11 cellular contexts compared by ENCODE assay signal in the genomic region with DNA sequence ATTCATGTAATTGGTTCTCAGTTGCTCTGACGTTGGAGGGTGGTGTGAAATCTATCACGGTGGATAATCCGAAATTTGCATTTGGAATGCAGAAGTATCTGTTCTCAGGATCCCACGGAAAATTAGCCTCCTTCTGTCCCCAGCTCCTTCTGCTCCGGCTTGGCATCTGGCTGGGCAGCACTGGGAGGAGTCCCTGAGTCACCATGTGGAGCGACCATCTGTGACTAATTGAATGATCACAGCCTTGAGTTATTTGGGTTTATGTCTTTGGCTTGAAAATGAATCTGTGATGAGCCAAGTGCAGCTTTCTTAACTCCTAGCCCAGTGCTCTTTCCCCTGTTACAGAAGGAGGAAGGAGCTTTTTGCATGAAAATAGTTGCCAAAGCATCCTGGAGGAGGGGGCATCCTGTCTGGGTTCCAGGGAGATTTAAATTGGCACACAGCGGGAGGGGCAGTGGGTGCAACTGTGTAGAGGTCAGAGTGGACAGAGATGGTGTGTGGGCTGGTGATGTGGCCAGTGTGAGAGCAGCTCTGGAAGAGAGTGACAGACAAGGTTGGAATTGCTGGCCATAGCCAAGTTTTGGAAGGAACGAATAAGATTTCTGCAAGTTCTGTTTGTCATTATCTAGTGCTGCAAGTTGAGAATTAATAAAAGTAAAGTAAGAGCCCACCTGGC.
DNase-seq lines count a peak whose midpoint lies in the region; ATAC-seq and TF ChIP-seq lines count a peak whose summit lies in the region.
"Had no signal": no experiment of that assay in that cellular context is flagged by ENCODE, and none has a peak within 500 bp of the region (broad histone marks: within the 10 kb centered on the region; RNA-seq: fewer than 3 reads in every experiment).

No MANE protein-coding gene starts in this region.

- ATAC-seq in HG02852 (IDR thresholded peaks at IDR 0.05; ENCODE audit: unreplicated experiment) (no peak), HG02623 (IDR thresholded peaks at IDR 0.05; ENCODE audit: unreplicated experiment) (no peak)
- ATAC-seq: sciatic nerve; stimulated activated memory B cell treated with anti-CD40 and anti-IgM and Interleukin-4, amounts not matched to agents 10 μg/mL and 1 μg/mL and 100 μg/mL, for 72 hours had no signal

- H3K27me3 ChIP-seq in tibial nerve = no peaks in the 10 kb centered on the region
- H3K27me3 ChIP-seq: BLaER1 treated with 17β-estradiol and CSF1 and Interleukin-3, amounts not matched to agents 10 nM and 100 nM had no signal

- in situ Hi-C loops in ACHN (cut with HindIII; ENCODE audit: low pct_ligation_motif_present, low pct_unique_long_range_greater_than_20kb, low sequenced_read_pairs) = no loop called here

- no peak for TF ChIP-seq EP300 in tibial nerve (IDR thresholded peaks at IDR 0.05)

- TF ChIP-seq CTCF in tibial nerve (IDR thresholded peaks at IDR 0.05) = no peak

- no peak for TF ChIP-seq POLR2A in tibial nerve (IDR thresholded peaks at IDR 0.05)

- peak; percentile 36 for DNase-seq in ACHN
- DNase-seq in HS-27A (ENCODE audit: low read depth) = peak; percentile 68
- DNase-seq in amniotic epithelial cell (ENCODE audit: low read depth) = peak; percentile 8
- DNase-seq in iris pigment epithelial cell (ENCODE audit: low read depth) = peak; percentile 57
- DNase-seq in tibial nerve (ENCODE audit: low spot score in 2 of 2) = no peak
- no peak for DNase-seq in NCI-H1436 (lab: John Stamatoyannopoulos, UW)

- WGBS in tibial nerve, 2 donors = 34 to 46% methylated on average over 8 of the region's 8 CpGs

- H3K4me3 ChIP-seq in tibial nerve = no peak overlapping the region
- H3K4me3 ChIP-seq: BLaER1 treated with 17β-estradiol and CSF1 and Interleukin-3, amounts not matched to agents 10 nM and 100 nM had no signal

- H3K27ac ChIP-seq in tibial nerve = peak overlapping the region in 1 of 4 donors; percentile 60

- H3K9me3 ChIP-seq in tibial nerve = no peaks in the 10 kb centered on the region

- no peaks in the 10 kb centered on the region for H3K36me3 ChIP-seq in tibial nerve
- H3K36me3 ChIP-seq: BLaER1 treated with 17β-estradiol and CSF1 and Interleukin-3, amounts not matched to agents 10 nM and 100 nM had no signal

- peaks cover 0 to 5% (median 0%) of the 10 kb centered on the region in 4 donors for H3K4me1 ChIP-seq in tibial nerve

Comparison
In these comparisons a context has a peak if more than half of its experiments do, and no peak if none do; other contexts are left out.
1. DNase-seq: peak in ACHN (single experiment), HS-27A (single experiment), amniotic epithelial cell (single experiment) and iris pigment epithelial cell (single experiment); none in tibial nerve (0 of 2) and NCI-H1436 (single experiment).